9 cellular contexts compared by ENCODE assay signal in the genomic region with DNA sequence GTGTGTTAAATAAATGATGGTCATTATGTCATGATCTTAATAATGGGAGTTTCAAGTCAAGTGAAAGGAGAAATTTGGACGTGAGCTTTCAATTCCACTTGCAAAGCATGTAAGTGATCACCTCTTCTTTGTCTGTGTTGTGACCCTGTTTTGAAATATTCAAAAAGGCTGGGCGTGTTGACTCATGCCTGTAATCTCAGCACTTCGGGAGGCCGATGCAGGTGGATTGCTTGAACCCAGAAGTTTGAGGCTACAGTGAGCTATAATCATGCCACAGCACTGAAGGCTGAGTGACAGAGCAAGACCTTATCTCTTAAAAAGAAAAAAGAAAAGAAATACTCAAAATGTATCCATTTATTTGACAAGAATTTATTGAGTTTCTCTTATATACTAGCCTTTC. TPM values are rescaled to one million over a fixed set of nuclear protein-coding genes. Genes with fewer than 3 reads are reported as not detected.
A peak's percentile ranks its signal among the peaks of the same experiment; 100 is the strongest.
DNase-seq lines count a peak whose midpoint lies in the region; ATAC-seq and TF ChIP-seq lines count a peak whose summit lies in the region.
"Had no signal": no experiment of that assay in that cellular context is flagged by ENCODE, and none has a peak within 500 bp of the region (broad histone marks: within the 10 kb centered on the region; RNA-seq: fewer than 3 reads in every experiment).

No MANE protein-coding gene starts in this region.

- peak; percentile 64 for ATAC-seq in GM18858 (IDR thresholded peaks at IDR 0.05; ENCODE audit: unreplicated experiment)
- peak; percentile 60 for ATAC-seq in GM19455 (IDR thresholded peaks at IDR 0.05; ENCODE audit: unreplicated experiment)
- ATAC-seq in HG02885 (IDR thresholded peaks at IDR 0.05; ENCODE audit: poor library complexity, unreplicated experiment) = peak; percentile 57
- 0 out of 3 replicates have a peak, but pooled peaks have one; percentile 40 for ATAC-seq in RWPE2 (ENCODE audit: low read depth)
- ATAC-seq in omental fat pad (ENCODE audit: low FRiP score) = no peak

- H3K27ac ChIP-seq in RWPE2 (ENCODE audit: poor library complexity, severe bottlenecking) (no peak overlapping the region), trophoblast cell (ENCODE audit: low read depth, low read length) (no peak overlapping the region)

- H2BK5ac ChIP-seq in trophoblast cell (ENCODE audit: low read depth, low read length, poor library complexity) = no peak overlapping the region

- no peak overlapping the region for H3K18ac ChIP-seq in trophoblast cell (ENCODE audit: low read length)

- H3K4ac ChIP-seq in trophoblast cell (ENCODE audit: low read depth, low read length) = no peak overlapping the region

- WGBS in trophoblast cell (ENCODE audit: extremely low coverage, insufficient coverage, insufficient read length) = no CpG with 5 or more reads among the region's 4 CpGs

- no peak overlapping the region for H2AK5ac ChIP-seq in trophoblast cell (ENCODE audit: low read length)

- H3K79me1 ChIP-seq in trophoblast cell (ENCODE audit: low read length) = no peaks in the 10 kb centered on the region

- no peak overlapping the region for H3K9ac ChIP-seq in trophoblast cell (ENCODE audit: low read length)

- TF ChIP-seq CTCF in RWPE2 (IDR thresholded peaks at IDR 0.05; ENCODE audit: poor library complexity, severe bottlenecking) (no peak), omental fat pad (IDR thresholded peaks at IDR 0.05) (no peak)

- H2AFZ ChIP-seq in trophoblast cell (ENCODE audit: insufficient read depth, low read length, poor library complexity) = no peak overlapping the region

- H3K9me3 ChIP-seq in RWPE2 (ENCODE audit: severe bottlenecking) (no peaks in the 10 kb centered on the region), trophoblast cell (ENCODE audit: insufficient read depth, low read depth, low read length) (no peaks in the 10 kb centered on the region)

- H3K4me3 ChIP-seq in RWPE2 (ENCODE audit: severe bottlenecking) (no peak overlapping the region), trophoblast cell (ENCODE audit: low read depth, low read length) (no peak overlapping the region)

- no peak overlapping the region for H3K23ac ChIP-seq in trophoblast cell (ENCODE audit: low read length)

- no peak overlapping the region for H4K8ac ChIP-seq in trophoblast cell (ENCODE audit: low read depth, low read length)

- no peak overlapping the region for H3K14ac ChIP-seq in trophoblast cell (ENCODE audit: low read length)

- H3K4me1 ChIP-seq in RWPE2 (ENCODE audit: insufficient read depth, poor library complexity, severe bottlenecking) = no peaks in the 10 kb centered on the region
- peaks cover 3% of the 10 kb centered on the region in 2 experiments for H3K4me1 ChIP-seq in trophoblast cell (ENCODE audit: control insufficient read depth in 1 of 2, insufficient read depth in 2 of 2, low read length in 2 of 2)

- H3K79me2 ChIP-seq in trophoblast cell (ENCODE audit: control insufficient read depth, insufficient read depth, low read length, poor library complexity) = no peaks in the 10 kb centered on the region

- H2BK12ac ChIP-seq in trophoblast cell (ENCODE audit: low read length) = no peak overlapping the region

- no peak overlapping the region for H4K91ac ChIP-seq in trophoblast cell (ENCODE audit: low read depth, low read length)

- H3K27me3 ChIP-seq in RWPE2 (ENCODE audit: insufficient read depth, poor library complexity, severe bottlenecking) = no peaks in the 10 kb centered on the region
- H3K27me3 ChIP-seq in trophoblast cell (ENCODE audit: insufficient read depth, low read length) = no peaks in the 10 kb centered on the region

- H4K12ac ChIP-seq in trophoblast cell (ENCODE audit: low read depth, low read length) = no peak overlapping the region

- H3K36me3 ChIP-seq in RWPE2 (ENCODE audit: low read depth) = no peaks in the 10 kb centered on the region
- H3K36me3 ChIP-seq in trophoblast cell (ENCODE audit: control insufficient read depth in 1 of 2, insufficient read depth in 2 of 2, low read length in 2 of 2) = peaks cover 0 to 1% of the 10 kb centered on the region in 2 experiments

- no peak overlapping the region for H2BK120ac ChIP-seq in trophoblast cell (ENCODE audit: insufficient read depth, low read length, poor library complexity)

- DNase-seq in RWPE2 (ENCODE audit: low spot score) (no peak), nucleus accumbens (lab: John Stamatoyannopoulos, UW) (no peak), omental fat pad (ENCODE audit: low spot score) (no peak), trophoblast cell (no peak)
- DNase-seq: activated naive CD4-positive, alpha-beta T cell treated with Interleukin-2 at 50 U/mL for 16 hours; NCI-H1694 treated with DMSO at 0.1 percent for 48 hours had no signal

- H3K4me2 ChIP-seq in trophoblast cell (ENCODE audit: low read length) = no peak overlapping the region

RNA-seq across cellular contexts. Expression of gene EED, which starts 32.9 kb away (rescaled TPM):
- 10 to 100 TPM; 13.2 to 29.6 (median 18.9) TPM for total RNA-seq in omental fat pad
- polyA plus RNA-seq in trophoblast cell (2013) = 18.9 and 20.8 TPM in 2 replicates
